In genomic region chr2:118088051-118089014, GRCh38 we compare ENCODE assay signal across 1 cellular context.
TF ChIP-seq lines count a peak whose summit lies in the region.

INSIG2 (plus strand) TSS chr2:118088471; CDS start chr2:118096557, 8,086 bp downstream.

TF ChIP-seq in HepG2, 621 proteins besides CTCF, POLR2A, EP300 and RAD21 (continued from another document and continues in another):
- no peak for TF ChIP-seq NR0B2 (CRISPR knock-in tag; IDR thresholded peaks at IDR 0.05)
- no peak for TF ChIP-seq KLF13 (CRISPR knock-in tag; IDR thresholded peaks at IDR 0.05)
- 0 out of 2 replicates have a peak, but pooled peaks have one; percentile 54 for TF ChIP-seq CHCHD3 (CRISPR knock-in tag; IDR thresholded peaks at IDR 0.05)
- no peak for TF ChIP-seq SUZ12 (IDR thresholded peaks at IDR 0.05; ENCODE audit: low read depth, low read length)
- peak; percentile 77; the same call in 1 of the 2 replicates for TF ChIP-seq ZNF543 (CRISPR knock-in tag; IDR thresholded peaks at IDR 0.05)
- TF ChIP-seq ZBTB40 (IDR thresholded peaks at IDR 0.05) = peak; percentile 96
- peak; percentile 55; the same call in 1 of the 2 replicates for TF ChIP-seq ZBTB40 (CRISPR knock-in tag; IDR thresholded peaks at IDR 0.05)
- TF ChIP-seq ZNF263 (CRISPR knock-in tag; IDR thresholded peaks at IDR 0.05) = peak; percentile 12; the same call in 1 of the 2 replicates
- TF ChIP-seq PRMT3 (CRISPR knock-in tag; IDR thresholded peaks at IDR 0.05; ENCODE audit: borderline replicate concordance, low read depth) = peak; percentile 62; the same call in 1 of the 2 replicates
- peak; percentile 46 for TF ChIP-seq POGZ (CRISPR knock-in tag; IDR thresholded peaks at IDR 0.05)
- TF ChIP-seq ZXDC (CRISPR knock-in tag; IDR thresholded peaks at IDR 0.05) = 0 out of 2 replicates have a peak, but pooled peaks have one; percentile 71
- 0 out of 2 replicates have a peak, but pooled peaks have one; percentile 56 for TF ChIP-seq NFYC (CRISPR knock-in tag; IDR thresholded peaks at IDR 0.05)
- TF ChIP-seq IKZF5 (CRISPR knock-in tag; IDR thresholded peaks at IDR 0.05) = peak; percentile 94
- TF ChIP-seq ZNF230 (CRISPR knock-in tag; IDR thresholded peaks at IDR 0.05) = peak; percentile 26
- no peak; the same call in 1 of the 2 replicates for TF ChIP-seq MTF1 (CRISPR knock-in tag; IDR thresholded peaks at IDR 0.05)
- TF ChIP-seq MYC (CRISPR knock-in tag; IDR thresholded peaks at IDR 0.05; ENCODE audit: borderline replicate concordance) = peak; percentile 73; the same call in 1 of the 2 replicates
- TF ChIP-seq ZNF136 (CRISPR knock-in tag; IDR thresholded peaks at IDR 0.05; ENCODE audit: low read depth) = no peak
- TF ChIP-seq KDM2A (CRISPR knock-in tag; IDR thresholded peaks at IDR 0.05; ENCODE audit: borderline replicate concordance, low read depth) = peak; percentile 73; the same call in 1 of the 2 replicates
- peak; percentile 18 for TF ChIP-seq ZEB1 (IDR thresholded peaks at IDR 0.05; ENCODE audit: insufficient replicate concordance, low read depth)
- TF ChIP-seq NFE2L1 (CRISPR knock-in tag; IDR thresholded peaks at IDR 0.05; ENCODE audit: borderline replicate concordance) = no peak
- no peak for TF ChIP-seq CC2D1A (CRISPR knock-in tag; IDR thresholded peaks at IDR 0.05)
- TF ChIP-seq U2AF2 (IDR thresholded peaks at IDR 0.05; ENCODE audit: low read depth, low read length) = no peak
- TF ChIP-seq ZFYVE20 (CRISPR knock-in tag; IDR thresholded peaks at IDR 0.05; ENCODE audit: borderline replicate concordance, low read depth) = no peak
- TF ChIP-seq NR2F2 (IDR thresholded peaks at IDR 0.05; ENCODE audit: borderline replicate concordance, low read depth) = peak; percentile 55; the same call in 1 of the 2 replicates
- peak; percentile 56; the same call in 1 of the 2 replicates for TF ChIP-seq BRCA1 (CRISPR knock-in tag; IDR thresholded peaks at IDR 0.05)
- TF ChIP-seq ZNF839 (CRISPR knock-in tag; IDR thresholded peaks at IDR 0.05; ENCODE audit: borderline replicate concordance) = no peak
- no peak for TF ChIP-seq FOXP1 (IDR thresholded peaks at IDR 0.05)
- TF ChIP-seq FOXP1 (CRISPR knock-in tag; IDR thresholded peaks at IDR 0.05) = peak; percentile 71
- TF ChIP-seq LCORL (IDR thresholded peaks at IDR 0.05) = no peak
- TF ChIP-seq LCORL (CRISPR knock-in tag; IDR thresholded peaks at IDR 0.05) = peak; percentile 87
- peak; percentile 49; the same call in 1 of the 2 replicates for TF ChIP-seq KMT2A (CRISPR knock-in tag; IDR thresholded peaks at IDR 0.05)
- no peak for TF ChIP-seq ZNF615 (CRISPR knock-in tag; IDR thresholded peaks at IDR 0.05; ENCODE audit: borderline replicate concordance)
- no peak for TF ChIP-seq ZNF562 (CRISPR knock-in tag; IDR thresholded peaks at IDR 0.05; ENCODE audit: borderline replicate concordance)
- TF ChIP-seq CSRNP1 (CRISPR knock-in tag; IDR thresholded peaks at IDR 0.05) = peak; percentile 52; the same call in 1 of the 2 replicates
- TF ChIP-seq ZNF784 (CRISPR knock-in tag; IDR thresholded peaks at IDR 0.05; ENCODE audit: borderline replicate concordance) = peak; percentile 66; the same call in 1 of the 2 replicates
- TF ChIP-seq SNRNP70 (IDR thresholded peaks at IDR 0.05; ENCODE audit: low read depth, low read length) = no peak
- TF ChIP-seq TERF1 (CRISPR knock-in tag; IDR thresholded peaks at IDR 0.05) = no peak
- no peak; the same call in 1 of the 2 replicates for TF ChIP-seq ZNF790 (CRISPR knock-in tag; IDR thresholded peaks at IDR 0.05; ENCODE audit: borderline replicate concordance)
- no peak for TF ChIP-seq NRL (CRISPR knock-in tag; IDR thresholded peaks at IDR 0.05; ENCODE audit: borderline replicate concordance)
- TF ChIP-seq MBD4 (IDR thresholded peaks at IDR 0.05; ENCODE audit: borderline replicate concordance, low read length) = no peak
- peak; percentile 91 for TF ChIP-seq ETV5 (CRISPR knock-in tag; IDR thresholded peaks at IDR 0.05; ENCODE audit: borderline replicate concordance)
- TF ChIP-seq THAP9 (CRISPR knock-in tag; IDR thresholded peaks at IDR 0.05; ENCODE audit: borderline replicate concordance) = peak; percentile 99
